Comparison of ENCODE assay signal across 15 cellular contexts in the genomic region with DNA sequence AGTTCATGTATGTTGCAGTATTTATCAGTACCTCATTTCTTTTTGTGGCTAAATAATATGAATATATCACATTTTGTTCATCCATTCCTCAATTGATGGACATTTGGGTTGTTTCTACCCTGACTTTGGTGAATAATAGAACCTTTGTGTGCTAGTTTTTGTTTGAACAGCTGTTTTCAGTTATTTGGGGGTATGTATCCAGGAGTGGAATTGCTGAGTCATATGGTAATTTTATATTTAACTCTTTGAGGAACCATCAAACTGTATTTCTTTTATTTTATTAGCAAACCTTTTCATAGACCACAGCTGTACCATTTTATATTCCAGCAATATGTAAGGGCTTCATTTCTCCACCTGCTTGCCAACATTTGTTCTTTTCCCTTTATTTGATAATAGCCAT. TPM values are rescaled to one million over a fixed set of nuclear protein-coding genes. Genes with fewer than 3 reads are reported as not detected.
A peak's percentile ranks its signal among the peaks of the same experiment; 100 is the strongest.
DNase-seq lines count a peak whose midpoint lies in the region; FAIRE-seq and TF ChIP-seq lines count a peak whose summit lies in the region.
"Had no signal": no experiment of that assay in that cellular context is flagged by ENCODE, and none has a peak within 500 bp of the region (broad histone marks: within the 10 kb centered on the region; RNA-seq: fewer than 3 reads in every experiment).

No MANE protein-coding gene starts in this region.

- H3K36me3 ChIP-seq in endothelial cell of umbilical vein (ENCODE audit: control insufficient read depth in 2 of 2, extremely low read depth in 1 of 2, insufficient read depth in 2 of 2, low read length in 2 of 2) (peaks cover 7 to 11% of the 10 kb centered on the region in 2 experiments), skeletal muscle satellite cell (ENCODE audit: insufficient read depth, low read length) (peaks cover 23% of the 10 kb centered on the region)

- intact Hi-C loops in endothelial cell of umbilical vein (cut with micrococcal nuclease), result no loop called here

- H3K4me3 Mint-ChIP-seq in immature natural killer cell, result no peak overlapping the region
- H3K4me3 Mint-ChIP-seq: activated CD8-positive, alpha-beta memory T cell treated with anti-CD3 and anti-CD28 coated beads, Interleukin-2, amount 10 ng/mL, durations not matched to agents 7 days and 5 days had no signal

- H2AFZ ChIP-seq in endothelial cell of umbilical vein (ENCODE audit: low read depth, low read length), result no peak overlapping the region

- no peak overlapping the region for H3K4me2 ChIP-seq in endothelial cell of umbilical vein (ENCODE audit: insufficient read depth, low read length)
- peak overlapping the region; percentile 49 for H3K4me2 ChIP-seq in skeletal muscle satellite cell (ENCODE audit: low read length)

- BruUV-seq in endothelial cell of umbilical vein (replicated peaks; lab: Mats Ljungman, UMichigan), result no TSS peak

- no peaks in the 10 kb centered on the region for H3K79me2 ChIP-seq in endothelial cell of umbilical vein (ENCODE audit: control insufficient read depth, insufficient read depth, low read length)

- H3K4me1 ChIP-seq in endothelial cell of umbilical vein (ENCODE audit: control insufficient read depth, extremely low read depth, insufficient read depth, low read length), result peaks cover 5% of the 10 kb centered on the region
- peaks cover 20% of the 10 kb centered on the region for H3K4me1 ChIP-seq in skeletal muscle satellite cell (ENCODE audit: control insufficient read depth, insufficient read depth, low read length)
- H3K4me1 ChIP-seq: ascending aorta, upper lobe of left lung had no signal

- CTCF ChIA-PET in endothelial cell of umbilical vein (lab: Charles Lee), result no interaction called here

- peak overlapping the region; percentile 25 for H3K27ac ChIP-seq in endothelial cell of umbilical vein (ENCODE audit: insufficient read depth, low read depth, low read length)
- H3K27ac ChIP-seq: ascending aorta, upper lobe of left lung had no signal

- H3K9ac ChIP-seq in endothelial cell of umbilical vein (replicated peaks; ENCODE audit: extremely low read depth, insufficient read depth, low read length), result no peak overlapping the region
- H3K9ac ChIP-seq in skeletal muscle satellite cell (ENCODE audit: low read depth, low read length), result peak overlapping the region; percentile 15

- POLR2A ChIA-PET in endothelial cell of umbilical vein (lab: Charles Lee), result no interaction called here

- no peak for TF ChIP-seq POLR2A in endothelial cell of umbilical vein (IDR thresholded peaks at IDR 0.05; ENCODE audit: low read depth, low read length)

- H3K9me3 ChIP-seq in endothelial cell of umbilical vein (replicated peaks; ENCODE audit: control insufficient read depth, insufficient read depth, low read length), result no peaks in the 10 kb centered on the region
- H3K9me3 ChIP-seq in skeletal muscle satellite cell (replicated peaks; ENCODE audit: low read length), result no peaks in the 10 kb centered on the region
- H3K9me3 ChIP-seq: ascending aorta, upper lobe of left lung had no signal

- FAIRE-seq in endothelial cell of umbilical vein (lab: Jason Lieb, UNC), result peak; percentile 58
- FAIRE-seq: A204.1 had no signal

- DNase-seq in NCI-H748 (lab: John Stamatoyannopoulos, UW; ENCODE audit: unreplicated experiment) (peak; percentile 44), NCI-H748 treated with DMSO at 0.1 percent for 48 hours (lab: John Stamatoyannopoulos, UW) (no peak), RPMI7951 (ENCODE audit: low read depth) (peak; percentile 87), endothelial cell of umbilical vein (ENCODE audit: low read depth, low spot score) (peak; percentile 53), T-helper 1 cell (no peak), immature natural killer cell (no peak)
- no peak for DNase-seq in stimulated activated naive CD4-positive, alpha-beta T cell (lab: John Stamatoyannopoulos, UW)
- DNase-seq: activated CD8-positive, alpha-beta memory T cell treated with anti-CD3 and anti-CD28 coated beads, Interleukin-2, amount 10 ng/mL, durations not matched to agents 7 days and 5 days; NCI-H774; posterior cingulate gyrus; T-helper 2 cell; upper lobe of left lung had no signal

- H3K27me3 ChIP-seq in endothelial cell of umbilical vein (ENCODE audit: control insufficient read depth in 2 of 2, insufficient read depth in 2 of 2, low read length in 2 of 2) (no peaks in the 10 kb centered on the region), skeletal muscle satellite cell (ENCODE audit: control insufficient read depth, insufficient read depth, low read length) (no peaks in the 10 kb centered on the region)
- H3K27me3 ChIP-seq: ascending aorta, upper lobe of left lung had no signal

- dilution Hi-C loops in endothelial cell of umbilical vein (cut with MboI; ENCODE audit: extremely low pct_ligation_motif_present, low sequenced_read_pairs), result no loop called here

- H3K9me3 Mint-ChIP-seq in immature natural killer cell, result no peaks in the 10 kb centered on the region

- no peaks in the 10 kb centered on the region for H3K4me1 Mint-ChIP-seq in immature natural killer cell

- TF ChIP-seq CTCF in endothelial cell of umbilical vein (IDR thresholded peaks at IDR 0.05; ENCODE audit: extremely low read depth in 1 of 2, insufficient read depth in 1 of 2, low read depth in 1 of 2, low read length in 2 of 2), result no peak

- H4K20me1 ChIP-seq in endothelial cell of umbilical vein (replicated peaks; ENCODE audit: control insufficient read depth, extremely low read depth, insufficient read depth, low read length), result no peaks in the 10 kb centered on the region

- no peak overlapping the region for H3K4me3 ChIP-seq in endothelial cell of umbilical vein (replicated peaks in 1 of 3; ENCODE audit: insufficient read depth in 1 of 3, low read depth in 1 of 3, low read length in 3 of 3)
- H3K4me3 ChIP-seq in skeletal muscle satellite cell (ENCODE audit: low read length), result peak overlapping the region; percentile 1
- H3K4me3 ChIP-seq: ascending aorta, upper lobe of left lung had no signal

- peak overlapping the region in 3 of 6 donors; percentile 23 to 42 (median 36) for H3K27ac Mint-ChIP-seq in immature natural killer cell
- H3K27ac Mint-ChIP-seq: activated CD8-positive, alpha-beta memory T cell treated with anti-CD3 and anti-CD28 coated beads, Interleukin-2, amount 10 ng/mL, durations not matched to agents 7 days and 5 days had no signal

- H3K36me3 Mint-ChIP-seq in immature natural killer cell, result peaks cover 21 to 29% (median 22%) of the 10 kb centered on the region in 3 donors

- H3K9me1 ChIP-seq in endothelial cell of umbilical vein (replicated peaks; ENCODE audit: control insufficient read depth, extremely low read depth, insufficient read depth, low read length), result no peaks in the 10 kb centered on the region

- H3K27me3 Mint-ChIP-seq in immature natural killer cell (ENCODE audit: low read depth in 3 of 3), result peaks cover 0 to 2% (median 0%) of the 10 kb centered on the region in 3 donors
- H3K27me3 Mint-ChIP-seq: activated CD8-positive, alpha-beta memory T cell treated with anti-CD3 and anti-CD28 coated beads, Interleukin-2, amount 10 ng/mL, durations not matched to agents 7 days and 5 days had no signal

TF ChIP-seq in endothelial cell of umbilical vein, 7 proteins besides CTCF, POLR2A, EP300 and RAD21:
- TF ChIP-seq EZH2 (IDR thresholded peaks at IDR 0.05; ENCODE audit: borderline replicate concordance, low read depth, low read length, severe bottlenecking) (no peak), FOS (IDR thresholded peaks at IDR 0.05; ENCODE audit: borderline replicate concordance, insufficient read depth, low read length) (peak; percentile 14), JUN (IDR thresholded peaks at IDR 0.05; ENCODE audit: borderline replicate concordance, insufficient read depth, insufficient read length, low read depth) (peak; percentile 4), MYC (IDR thresholded peaks at IDR 0.05; ENCODE audit: low read depth, low read length) (no peak)

RNA-seq across cellular contexts. Expression of a gene that starts 38.4 kb away (rescaled TPM):
- total RNA-seq in RPMI7951 (2014; rRNA removed; shearing (Covaris generic)), result 81.7 and 108 TPM in 2 replicates
- 188 and 190 TPM in 2 replicates for total RNA-seq in endothelial cell of umbilical vein
- polyA plus RNA-seq in endothelial cell of umbilical vein (218 and 281 TPM in 2 replicates), immature natural killer cell (10 to 100 TPM; 15.5 to 40.7 (median 21.4) TPM)
- 76.5 and 95.5 TPM in 2 replicates for polyA plus RNA-seq in endothelial cell of umbilical vein (2011; cell fraction: cytosol; rRNA removed)
- 1,244 and 1,382 TPM in 2 replicates for polyA plus RNA-seq in endothelial cell of umbilical vein (2011; cell fraction: nucleus; rRNA removed)
- polyA plus RNA-seq in endothelial cell of umbilical vein (2012), result 98.0 and 104 TPM in 2 replicates
- polyA minus RNA-seq in endothelial cell of umbilical vein, result 405 and 471 TPM in 2 replicates
- polyA minus RNA-seq in endothelial cell of umbilical vein (2011; cell fraction: cytosol; rRNA and poly(A)+ RNA removed), result 55.8 TPM
- polyA minus RNA-seq in endothelial cell of umbilical vein (2011; cell fraction: nucleus; rRNA and poly(A)+ RNA removed), result 412 and 623 TPM in 2 replicates
- total RNA-seq in skeletal muscle satellite cell (2012; rRNA removed), result 77.1 and 82.3 TPM in 2 replicates

Comparison
In these comparisons a context has a peak if more than half of its experiments do, and no peak if none do; other contexts are left out.
1. DNase-seq: peak in NCI-H748 (single experiment), RPMI7951 (single experiment) and endothelial cell of umbilical vein (single experiment); none in NCI-H748 treated with DMSO at 0.1 percent for 48 hours (single experiment), T-helper 1 cell (0 of 5), immature natural killer cell (0 of 3) and stimulated activated naive CD4-positive, alpha-beta T cell (0 of 6).